In genomic region chr5:111758284-111758628, GRCh38 we compare ENCODE assay signal across 8 cellular contexts. TPM values are rescaled to one million over a fixed set of nuclear protein-coding genes. Genes with fewer than 3 reads are reported as not detected.
A peak's percentile ranks its signal among the peaks of the same experiment; 100 is the strongest.
DNase-seq lines count a peak whose midpoint lies in the region; ATAC-seq and TF ChIP-seq lines count a peak whose summit lies in the region.

No MANE protein-coding gene starts in this region.

- ATAC-seq in naive thymus-derived CD4-positive, alpha-beta T cell, result no peak
- no peak for ATAC-seq in HG03097 (IDR thresholded peaks at IDR 0.05; ENCODE audit: low FRiP score, unreplicated experiment)

- CTCF ChIA-PET in AG04450 (lab: Charles Lee), result interaction anchor here (0.7 to 2.3 kb wide), 5 partner anchors 206 to 387 kb away, joined by 3 to 12 read pairs (median 3); no protein-coding TSS in a partner anchor
- CTCF ChIA-PET in naive thymus-derived CD4-positive, alpha-beta T cell (lab: Charles Lee), result no interaction called here

- DNase-seq in AG04450 (ENCODE audit: low read depth, low spot score) (no peak), coronary artery (ENCODE audit: low spot score) (no peak), NCI-H1436 (lab: John Stamatoyannopoulos, UW) (no peak), NCI-H146 (lab: John Stamatoyannopoulos, UW) (no peak)
- DNase-seq in naive thymus-derived CD4-positive, alpha-beta T cell, result no peak
- DNase-seq in activated CD4-positive, CD25-positive, alpha-beta regulatory T cell (lab: John Stamatoyannopoulos, UW), result no peak

- POLR2A ChIA-PET in AG04450 (lab: Yijun Ruan, JAX), result interaction anchor here (0.9 to 2.5 kb wide), 7 partner anchors 9 to 388 kb away, joined by 3 to 26 read pairs (median 9); no protein-coding TSS in a partner anchor
- POLR2A ChIA-PET in naive thymus-derived CD4-positive, alpha-beta T cell (lab: Charles Lee), result interaction anchor here (1.1 to 1.5 kb wide), 2 partner anchors 246 to 402 kb away, joined by 4 read pairs; partner anchors contain the start of gene STARD4

- peaks cover 0 to 4% of the 10 kb centered on the region in 2 donors for H3K4me1 ChIP-seq in naive thymus-derived CD4-positive, alpha-beta T cell (ENCODE audit: control insufficient read depth in 2 of 2, insufficient read depth in 2 of 2, low read length in 2 of 2)

- H3K27me3 ChIP-seq in AG04450 (ENCODE audit: control insufficient read depth, insufficient read depth, low read length), result no peaks in the 10 kb centered on the region
- H3K27me3 ChIP-seq in naive thymus-derived CD4-positive, alpha-beta T cell (ENCODE audit: control insufficient read depth in 2 of 2, insufficient read depth in 2 of 2, low read length in 2 of 2), result no peaks in the 10 kb centered on the region

- peaks cover 4 to 29% (median 18%) of the 10 kb centered on the region in 7 donors for H3K4me1 Mint-ChIP-seq in naive thymus-derived CD4-positive, alpha-beta T cell

- peak overlapping the region; percentile 87 for H3K4me3 ChIP-seq in AG04450 (ENCODE audit: low read depth, low read length)
- H3K4me3 ChIP-seq in coronary artery, result peak overlapping the region; percentile 75
- H3K4me3 ChIP-seq in naive thymus-derived CD4-positive, alpha-beta T cell (ENCODE audit: low read length), result peak overlapping the region; percentile 64

- no peaks in the 10 kb centered on the region for H3K9me3 Mint-ChIP-seq in naive thymus-derived CD4-positive, alpha-beta T cell

- peak overlapping the region; percentile 91 for H3K27ac ChIP-seq in AG04450 (ENCODE audit: low read depth, low read length)
- peak overlapping the region; percentile 95 for H3K27ac ChIP-seq in KOPT-K1 (ENCODE audit: low read depth, low read length, poor library complexity, severe bottlenecking)
- H3K27ac ChIP-seq in coronary artery, result peak overlapping the region; percentile 90 to 94
- peak overlapping the region; percentile 75 for H3K27ac ChIP-seq in naive thymus-derived CD4-positive, alpha-beta T cell (ENCODE audit: low read depth, low read length)

- peaks cover 0 to 7% (median 0%) of the 10 kb centered on the region in 5 donors for H3K36me3 Mint-ChIP-seq in naive thymus-derived CD4-positive, alpha-beta T cell

- peaks cover 12% of the 10 kb centered on the region; the same call in 1 of the 2 replicates for H3K36me3 ChIP-seq in KOPT-K1 (ENCODE audit: insufficient read depth, low read length)
- H3K36me3 ChIP-seq in naive thymus-derived CD4-positive, alpha-beta T cell (ENCODE audit: control insufficient read depth in 2 of 3, insufficient read depth in 3 of 3, low read length in 3 of 3), result peaks cover 0 to 4% (median 0%) of the 10 kb centered on the region in 3 experiments

- intact Hi-C loops in naive thymus-derived CD4-positive, alpha-beta T cell (cut with micrococcal nuclease), result loop anchor here (5.0 to 10.0 kb wide), 10 partner anchors 56 to 1219 kb away; partner anchors contain the start of genes SLC25A46 (in 2 of the 2), DCP2 (in 1 of the 2), REEP5 (in 1 of the 2) and SRP19 (in 1 of the 2)

- 0 out of 2 replicates have a peak, but pooled peaks have one; percentile 0 for TF ChIP-seq CTCF in AG04450 (IDR thresholded peaks at IDR 0.05; ENCODE audit: low read depth, low read length)
- no peak for TF ChIP-seq CTCF in coronary artery (IDR thresholded peaks at IDR 0.05)

- peaks cover 0 to 12% (median 0%) of the 10 kb centered on the region in 5 donors for H3K27me3 Mint-ChIP-seq in naive thymus-derived CD4-positive, alpha-beta T cell

- H3K4me3 Mint-ChIP-seq in naive thymus-derived CD4-positive, alpha-beta T cell, result peak overlapping the region; percentile 83 to 94 (median 88)

- no peaks in the 10 kb centered on the region for H3K9me3 ChIP-seq in AG04450 (ENCODE audit: control insufficient read depth, insufficient read depth, low read length)
- H3K9me3 ChIP-seq in KOPT-K1 (ENCODE audit: insufficient read depth, low read length, poor library complexity, severe bottlenecking), result no peaks in the 10 kb centered on the region
- no peaks in the 10 kb centered on the region for H3K9me3 ChIP-seq in naive thymus-derived CD4-positive, alpha-beta T cell (ENCODE audit: control insufficient read depth in 2 of 3, low read length in 3 of 3)

- H3K27ac Mint-ChIP-seq in naive thymus-derived CD4-positive, alpha-beta T cell, result peak overlapping the region; percentile 33 to 90 (median 76)

RNA-seq across cellular contexts. Expression of gene NREP, which starts 1.3 kb away (rescaled TPM):
- polyA plus RNA-seq in AG04450 (2011; rRNA removed), result 223 and 329 TPM in 2 replicates
- 115 and 174 TPM in 2 replicates for polyA minus RNA-seq in AG04450 (2011; rRNA and poly(A)+ RNA removed)
- total RNA-seq in naive thymus-derived CD4-positive, alpha-beta T cell, result 10 to 100 TPM in 1 of 5 experiments, 1 to 10 TPM in 4; 3.5 to 28.7 (median 5.1) TPM
- polyA plus RNA-seq in naive thymus-derived CD4-positive, alpha-beta T cell, result 10 to 100 TPM in 1 of 2 donors, 1 to 10 TPM in 1; 9.8 to 13.4 TPM

Comparison
In these comparisons a context has a peak if more than half of its experiments do, and no peak if none do; other contexts are left out.
1. RNA of gene NREP, which starts 1.3 kb away (polyA plus RNA-seq): 223 to 329 TPM in AG04450; 9.8 to 13.4 TPM in naive thymus-derived CD4-positive, alpha-beta T cell; every median in the first group is over 10 times any median in the second.
2. Peak in every context shown above with its lines, with median percentiles within 50 percentile points of each other: H3K27ac ChIP-seq and H3K4me3 ChIP-seq.